ENCODE assay signal across 17 cellular contexts in the genomic region with DNA sequence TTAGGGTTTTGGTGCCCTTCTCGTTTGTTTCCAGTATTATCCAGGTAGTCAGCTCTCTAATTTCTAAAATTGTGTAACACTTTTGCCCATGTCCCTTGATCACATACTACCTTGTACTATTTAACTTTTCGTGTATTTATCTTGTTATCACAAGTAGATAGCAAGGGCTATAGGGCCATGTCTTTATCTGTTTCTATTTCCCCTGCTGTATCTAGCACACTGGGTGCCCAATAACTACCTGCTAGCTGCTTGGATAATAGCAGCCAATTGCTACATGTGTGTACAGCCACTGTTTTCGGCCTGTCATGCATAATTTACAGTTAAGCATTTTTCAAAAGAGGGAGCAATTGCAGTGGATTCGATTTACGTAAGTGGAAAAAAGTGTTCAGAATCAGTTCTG.
DNase-seq lines count a peak whose midpoint lies in the region; ATAC-seq lines count a peak whose summit lies in the region.
"Had no signal": no experiment of that assay in that cellular context is flagged by ENCODE, and none has a peak within 500 bp of the region (broad histone marks: within the 10 kb centered on the region; RNA-seq: fewer than 3 reads in every experiment).

No MANE protein-coding gene starts in this region.

- no peak overlapping the region for H3K27ac ChIP-seq in SK-N-MC
- H3K27ac ChIP-seq: hepatocyte, SJSA1, VCaP had no signal

- H3K9me3 ChIP-seq in SK-N-MC (ENCODE audit: low read depth, low read length), result no peaks in the 10 kb centered on the region
- H3K9me3 ChIP-seq: SJSA1 had no signal

- no peak for DNase-seq in stimulated activated naive CD8-positive, alpha-beta T cell treated with anti-CD3 and anti-CD28 coated beads, Interleukin-15, Interleukin-2, amounts not matched to agents 100 U/mL and 50 U/mL, for 24 hours
- DNase-seq in SK-N-MC (ENCODE audit: low read depth, low spot score) (no peak), immature natural killer cell (no peak), GM03348 (ENCODE audit: low spot score) (no peak), DMS153 treated with DMSO at 0.1 percent for 48 hours (lab: John Stamatoyannopoulos, UW; ENCODE audit: unreplicated experiment) (no peak), activated gamma-delta T cell (lab: John Stamatoyannopoulos, UW) (no peak)
- DNase-seq: dermis blood vessel endothelial cell; DMS79; H7; KBM-7; NCI-H2029 treated with DMSO at 0.1 percent for 48 hours; stimulated activated CD4-positive, alpha-beta T cell treated with anti-CD3 and anti-CD28 coated beads, Interleukin-12 subunit alpha, Interleukin-12 subunit beta, amount 100 ng/mL, for 4 hours had no signal

- peak overlapping the region; percentile 65 for H3K4me3 Mint-ChIP-seq in stimulated activated naive CD8-positive, alpha-beta T cell treated with anti-CD3 and anti-CD28 coated beads, Interleukin-15, Interleukin-2, amounts not matched to agents 100 ng/mL and 50 ng/mL, for 24 hours
- peak overlapping the region in 1 of 5 donors; percentile 44 for H3K4me3 Mint-ChIP-seq in immature natural killer cell

- H3K36me3 ChIP-seq in SK-N-MC (ENCODE audit: insufficient read depth, low read length), result no peaks in the 10 kb centered on the region
- H3K36me3 ChIP-seq: SJSA1 had no signal

- no peaks in the 10 kb centered on the region for H3K27me3 Mint-ChIP-seq in stimulated activated naive CD8-positive, alpha-beta T cell treated with anti-CD3 and anti-CD28 coated beads, Interleukin-15, Interleukin-2, amounts not matched to agents 100 ng/mL and 50 ng/mL, for 24 hours
- no peaks in the 10 kb centered on the region for H3K27me3 Mint-ChIP-seq in immature natural killer cell (ENCODE audit: low read depth in 3 of 3)

- no peak overlapping the region for H3K9ac ChIP-seq in SK-N-MC (ENCODE audit: insufficient read length)

- H3K4me3 ChIP-seq in SK-N-MC, result peak overlapping the region; percentile 54; the same call in 1 of the 2 replicates
- H3K4me3 ChIP-seq: hepatocyte, SJSA1 had no signal

- no peak for ATAC-seq in stimulated activated naive CD8-positive, alpha-beta T cell treated with anti-CD3 and anti-CD28 coated beads, Interleukin-15, Interleukin-2, amounts not matched to agents 100 U/mL and 50 U/mL, for 24 hours
- no peak for ATAC-seq in HG02588 (IDR thresholded peaks at IDR 0.05; ENCODE audit: unreplicated experiment)

- H3K9me3 Mint-ChIP-seq in stimulated activated naive CD8-positive, alpha-beta T cell treated with anti-CD3 and anti-CD28 coated beads, Interleukin-15, Interleukin-2, amounts not matched to agents 100 ng/mL and 50 ng/mL, for 24 hours, result no peaks in the 10 kb centered on the region
- peaks cover 0 to 2% (median 0%) of the 10 kb centered on the region in 6 donors for H3K9me3 Mint-ChIP-seq in immature natural killer cell

- peak overlapping the region; percentile 92 for H3K27ac Mint-ChIP-seq in stimulated activated naive CD8-positive, alpha-beta T cell treated with anti-CD3 and anti-CD28 coated beads, Interleukin-15, Interleukin-2, amounts not matched to agents 100 ng/mL and 50 ng/mL, for 24 hours
- peak overlapping the region; percentile 15 to 94 (median 84) for H3K27ac Mint-ChIP-seq in immature natural killer cell

- H3K36me3 Mint-ChIP-seq in stimulated activated naive CD8-positive, alpha-beta T cell treated with anti-CD3 and anti-CD28 coated beads, Interleukin-15, Interleukin-2, amounts not matched to agents 100 ng/mL and 50 ng/mL, for 24 hours (ENCODE audit: low read depth), result peaks cover 24% of the 10 kb centered on the region
- H3K36me3 Mint-ChIP-seq in immature natural killer cell, result peaks cover 3 to 15% (median 4%) of the 10 kb centered on the region in 3 donors

- peaks cover 77% of the 10 kb centered on the region for H3K4me1 Mint-ChIP-seq in stimulated activated naive CD8-positive, alpha-beta T cell treated with anti-CD3 and anti-CD28 coated beads, Interleukin-15, Interleukin-2, amounts not matched to agents 100 ng/mL and 50 ng/mL, for 24 hours (ENCODE audit: low read depth)
- H3K4me1 Mint-ChIP-seq in immature natural killer cell, result peaks cover 77 to 87% of the 10 kb centered on the region in 2 donors
